ENCODE assay signal across 12 cellular contexts in the genomic region with DNA sequence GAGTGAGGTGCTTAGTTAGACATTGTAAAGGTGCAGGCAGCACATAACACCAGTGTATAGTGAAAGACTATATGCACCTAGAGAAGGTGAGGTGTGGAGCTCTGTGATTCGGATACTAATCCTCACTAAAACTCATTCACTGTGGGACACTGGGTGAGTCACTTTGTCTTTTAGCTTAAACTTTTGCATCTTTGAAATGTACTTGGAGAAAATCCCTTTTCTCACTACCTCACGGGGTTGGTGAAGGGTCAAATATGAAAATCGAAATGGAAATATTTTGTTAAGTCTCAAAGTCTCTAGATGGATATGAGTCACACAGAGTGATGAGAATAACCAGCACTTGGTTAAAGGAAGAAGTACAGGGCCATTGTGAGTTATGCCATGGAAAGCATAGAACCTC. TPM values are rescaled to one million over a fixed set of nuclear protein-coding genes. Genes with fewer than 3 reads are reported as not detected.
DNase-seq lines count a peak whose midpoint lies in the region; ATAC-seq, FAIRE-seq and TF ChIP-seq lines count a peak whose summit lies in the region.
"Had no signal": no experiment of that assay in that cellular context is flagged by ENCODE, and none has a peak within 500 bp of the region (broad histone marks: within the 10 kb centered on the region; RNA-seq: fewer than 3 reads in every experiment).

No MANE protein-coding gene starts in this region.

- no peaks in the 10 kb centered on the region for H3K9me3 Mint-ChIP-seq in CD8-positive, alpha-beta T cell
- H3K9me3 Mint-ChIP-seq in activated T-helper 2 cell treated with anti-CD3 and anti-CD28 coated beads, Interferon-gamma antibody, Interleukin-2, Interleukin-4, amounts not matched to agents 10 μg/mL and 5 μg/mL and 100 μg/mL, durations not matched to agents 14 hours and 24 hours and 36 hours, result no peaks in the 10 kb centered on the region

- TF ChIP-seq CTCF in CD8-positive, alpha-beta T cell (IDR thresholded peaks at IDR 0.05), result no peak
- TF ChIP-seq CTCF in thyroid gland (IDR thresholded peaks at IDR 0.05), result no peak

- intact Hi-C loops in CD8-positive, alpha-beta T cell (cut with DNase I, micrococcal nuclease), result loop anchor here in 1 of 2 experiments (2.0 to 5.0 kb wide), 2 partner anchors 23 to 38 kb away; a partner anchor contains a TSS
- intact Hi-C loops in activated T-helper 2 cell treated with anti-CD3 and anti-CD28 coated beads, Interferon-gamma antibody, Interleukin-2, Interleukin-4, amounts not matched to agents 10 μg/mL and 5 μg/mL and 100 μg/mL, durations not matched to agents 14 hours and 24 hours and 36 hours (cut with micrococcal nuclease), result no loop called here
- intact Hi-C loops in thyroid gland (cut with DNase I), result no loop called here

- no peaks in the 10 kb centered on the region for H3K4me1 ChIP-seq in CD8-positive, alpha-beta T cell (ENCODE audit: insufficient read depth, low read length)
- no peaks in the 10 kb centered on the region for H3K4me1 ChIP-seq in thyroid gland

- H3K27me3 Mint-ChIP-seq in CD8-positive, alpha-beta T cell (ENCODE audit: low read depth), result no peaks in the 10 kb centered on the region
- H3K27me3 Mint-ChIP-seq in activated T-helper 2 cell treated with anti-CD3 and anti-CD28 coated beads, Interferon-gamma antibody, Interleukin-2, Interleukin-4, amounts not matched to agents 10 μg/mL and 5 μg/mL and 100 μg/mL, durations not matched to agents 14 hours and 24 hours and 36 hours (ENCODE audit: low read depth), result no peaks in the 10 kb centered on the region

- no peak for DNase-seq in CD8-positive, alpha-beta T cell
- DNase-seq in GM19239 (ENCODE audit: insufficient read length, low spot score), result no peak
- no peak for DNase-seq in activated T-helper 2 cell treated with anti-CD3 and anti-CD28 coated beads, Interferon-gamma antibody, Interleukin-2, Interleukin-4, amounts not matched to agents 10 μg/mL and 5 μg/mL and 100 μg/mL, durations not matched to agents 14 hours and 24 hours and 36 hours (ENCODE audit: low spot score)
- DNase-seq in A172 (ENCODE audit: low spot score), result no peak
- DNase-seq in NCI-H524 (lab: John Stamatoyannopoulos, UW), result no peak
- no peak for DNase-seq in RCC 7860 (ENCODE audit: low spot score)
- no peak for DNase-seq in thyroid gland
- DNase-seq: small intestine, transverse colon had no signal

- no peaks in the 10 kb centered on the region for H3K27me3 ChIP-seq in CD8-positive, alpha-beta T cell (ENCODE audit: insufficient read depth, low read length)
- H3K27me3 ChIP-seq in thyroid gland, result no peaks in the 10 kb centered on the region
- H3K27me3 ChIP-seq: transverse colon had no signal

- ATAC-seq in CD8-positive, alpha-beta T cell, result no peak
- peak; percentile 86 for ATAC-seq in HG02885 (IDR thresholded peaks at IDR 0.05; ENCODE audit: poor library complexity, unreplicated experiment)

- H3K36me3 ChIP-seq in CD8-positive, alpha-beta T cell (ENCODE audit: insufficient read depth, low read length), result no peaks in the 10 kb centered on the region
- H3K36me3 ChIP-seq in thyroid gland, result no peaks in the 10 kb centered on the region
- H3K36me3 ChIP-seq: transverse colon had no signal

- POLR2A ChIA-PET in CD8-positive, alpha-beta T cell (lab: Charles Lee), result no interaction called here

- peaks cover 61% of the 10 kb centered on the region for H3K4me1 Mint-ChIP-seq in CD8-positive, alpha-beta T cell (ENCODE audit: low read depth)
- peaks cover 47% of the 10 kb centered on the region for H3K4me1 Mint-ChIP-seq in activated T-helper 2 cell treated with anti-CD3 and anti-CD28 coated beads, Interferon-gamma antibody, Interleukin-2, Interleukin-4, amounts not matched to agents 10 μg/mL and 5 μg/mL and 100 μg/mL, durations not matched to agents 14 hours and 24 hours and 36 hours (ENCODE audit: low read depth)

- no peak overlapping the region for H3K27ac ChIP-seq in CD8-positive, alpha-beta T cell (ENCODE audit: low read depth, low read length)
- no peak overlapping the region for H3K27ac ChIP-seq in thyroid gland
- H3K27ac ChIP-seq: transverse colon had no signal

- no peaks in the 10 kb centered on the region for H3K9me3 ChIP-seq in CD8-positive, alpha-beta T cell (ENCODE audit: low read length)
- H3K9me3 ChIP-seq in thyroid gland, result no peaks in the 10 kb centered on the region
- H3K9me3 ChIP-seq: transverse colon had no signal

- 87 to 92% methylated on average over 3 of the region's 3 CpGs for WGBS in thyroid gland, 2 donors

- peaks cover 17% of the 10 kb centered on the region for H3K36me3 Mint-ChIP-seq in CD8-positive, alpha-beta T cell
- peaks cover 62% of the 10 kb centered on the region for H3K36me3 Mint-ChIP-seq in activated T-helper 2 cell treated with anti-CD3 and anti-CD28 coated beads, Interferon-gamma antibody, Interleukin-2, Interleukin-4, amounts not matched to agents 10 μg/mL and 5 μg/mL and 100 μg/mL, durations not matched to agents 14 hours and 24 hours and 36 hours (ENCODE audit: low read depth)

- CTCF ChIA-PET in CD8-positive, alpha-beta T cell (lab: Charles Lee), result no interaction called here

- no peak for TF ChIP-seq POLR2A in thyroid gland (IDR thresholded peaks at IDR 0.05)

- FAIRE-seq in GM19239 (lab: Jason Lieb, UNC) (peak; percentile 83), RCC 7860 (lab: Jason Lieb, UNC) (no peak)
- FAIRE-seq: H1, small intestine had no signal

- H3K27ac Mint-ChIP-seq in CD8-positive, alpha-beta T cell, result peak overlapping the region; percentile 28
- H3K27ac Mint-ChIP-seq in activated T-helper 2 cell treated with anti-CD3 and anti-CD28 coated beads, Interferon-gamma antibody, Interleukin-2, Interleukin-4, amounts not matched to agents 10 μg/mL and 5 μg/mL and 100 μg/mL, durations not matched to agents 14 hours and 24 hours and 36 hours, result peak overlapping the region; percentile 22

- no peak overlapping the region for H3K4me3 Mint-ChIP-seq in CD8-positive, alpha-beta T cell
- H3K4me3 Mint-ChIP-seq in activated T-helper 2 cell treated with anti-CD3 and anti-CD28 coated beads, Interferon-gamma antibody, Interleukin-2, Interleukin-4, amounts not matched to agents 10 μg/mL and 5 μg/mL and 100 μg/mL, durations not matched to agents 14 hours and 24 hours and 36 hours (ENCODE audit: low read depth), result no peak overlapping the region
- H3K4me3 Mint-ChIP-seq: CD14-positive monocyte had no signal

- H3K4me3 ChIP-seq in CD8-positive, alpha-beta T cell (ENCODE audit: low read depth, low read length), result no peak overlapping the region
- no peak overlapping the region for H3K4me3 ChIP-seq in thyroid gland (replicated peaks in 1 of 3)
- H3K4me3 ChIP-seq: transverse colon had no signal

RNA-seq across cellular contexts. Expression of a gene that starts 38.0 kb away (rescaled TPM):
- 10 to 100 TPM; 16.8 to 17.2 TPM for total RNA-seq in CD8-positive, alpha-beta T cell
- 119 and 121 TPM in 2 replicates for total RNA-seq in activated T-helper 2 cell treated with anti-CD3 and anti-CD28 coated beads, Interferon-gamma antibody, Interleukin-2, Interleukin-4, amounts not matched to agents 10 μg/mL and 5 μg/mL and 100 μg/mL, durations not matched to agents 14 hours and 24 hours and 36 hours
- total RNA-seq in A172 (2014; rRNA removed; shearing (Covaris generic)), result 25.2 and 37.7 TPM in 2 replicates
- 10 to 100 TPM; 50.3 to 89.5 (median 58.1) TPM for total RNA-seq in thyroid gland
